In genomic region chr3:170868577-170869239, GRCh38 we compare ENCODE assay signal across 8 cellular contexts. TPM values are rescaled to one million over a fixed set of nuclear protein-coding genes. Genes with fewer than 3 reads are reported as not detected.
DNase-seq lines count a peak whose midpoint lies in the region; ATAC-seq and TF ChIP-seq lines count a peak whose summit lies in the region.

No MANE protein-coding gene starts in this region.

- peaks cover 22% of the 10 kb centered on the region for H3K4me1 ChIP-seq in A673 (ENCODE audit: insufficient read depth, low read length, poor library complexity, severe bottlenecking)
- peaks cover 29% of the 10 kb centered on the region for H3K4me1 ChIP-seq in body of pancreas
- H3K4me1 ChIP-seq in mononuclear cell (ENCODE audit: insufficient read depth, low read length) = peaks cover 33% of the 10 kb centered on the region

- H3K9me3 ChIP-seq in A673 (ENCODE audit: low read depth, low read length, poor library complexity, severe bottlenecking) (no peaks in the 10 kb centered on the region), body of pancreas (no peaks in the 10 kb centered on the region), mononuclear cell (ENCODE audit: low read depth, low read length) (no peaks in the 10 kb centered on the region)

- H3K36me3 ChIP-seq in A673 (ENCODE audit: insufficient read depth, low read length, poor library complexity, severe bottlenecking) (peaks cover 36% of the 10 kb centered on the region), body of pancreas (replicated peaks in 1 of 2; ENCODE audit: insufficient read depth in 1 of 2, low read depth in 2 of 2) (peaks cover 0 to 15% of the 10 kb centered on the region in 2 donors)

- DNase-seq in A673 (ENCODE audit: low spot score) (no peak), body of pancreas (no peak), KG1 (lab: John Stamatoyannopoulos, UW) (no peak), NCI-H187 treated with DMSO at 0.1 percent for 48 hours (lab: John Stamatoyannopoulos, UW) (no peak), NCI-H2081 treated with DMSO at 0.1 percent for 48 hours (lab: John Stamatoyannopoulos, UW) (no peak)

- peak overlapping the region; percentile 93 to 99 (median 96) for H3K4me3 Mint-ChIP-seq in IgD-negative memory B cell

- CTCF ChIA-PET in A673 (lab: Charles Lee) = no interaction called here

- H3K27me3 ChIP-seq in A673 (replicated peaks; ENCODE audit: insufficient read depth, low read depth, low read length, poor library complexity) = no peaks in the 10 kb centered on the region
- H3K27me3 ChIP-seq in body of pancreas = no peaks in the 10 kb centered on the region
- no peaks in the 10 kb centered on the region for H3K27me3 ChIP-seq in mononuclear cell (ENCODE audit: insufficient read depth, low read length)

- ATAC-seq in body of pancreas (no peak), GM19023 (IDR thresholded peaks at IDR 0.05; ENCODE audit: unreplicated experiment) (no peak)

- intact Hi-C loops in A673 (cut with micrococcal nuclease; ENCODE audit: unreplicated experiment) = no loop called here
- intact Hi-C loops in body of pancreas (cut with DNase I) = no loop called here

- BruUV-seq in A673 (replicated peaks; lab: Mats Ljungman, UMichigan) = no TSS peak

- H3K27ac ChIP-seq in A673 (ENCODE audit: low read depth, low read length, poor library complexity, severe bottlenecking) (peak overlapping the region; percentile 92), body of pancreas (peak overlapping the region in 3 of 4 donors; percentile 82 to 94 (median 84))

- peaks cover 11 to 21% (median 14%) of the 10 kb centered on the region in 3 donors for H3K4me1 Mint-ChIP-seq in IgD-negative memory B cell

- TF ChIP-seq POLR2A in body of pancreas (IDR thresholded peaks at IDR 0.05) = no peak

- H3K9me3 Mint-ChIP-seq in IgD-negative memory B cell = no peaks in the 10 kb centered on the region

- POLR2A ChIA-PET in A673 (lab: Charles Lee; ENCODE audit: low non-redundant PET) = interaction anchor here (0.7 kb wide), 2 partner anchors 657 to 962 kb away, joined by 10 to 12 read pairs; no protein-coding TSS in a partner anchor

- H3K27me3 Mint-ChIP-seq in IgD-negative memory B cell = no peaks in the 10 kb centered on the region

- WGBS in body of pancreas, 2 donors = 74 to 75% methylated on average over 9 of the region's 9 CpGs

- H3K4me3 ChIP-seq in A673 (ENCODE audit: low read depth, low read length, poor library complexity, severe bottlenecking) (peak overlapping the region; percentile 76), body of pancreas (peak overlapping the region in 1 of 2 donors; percentile 56), mononuclear cell (ENCODE audit: low read length) (peak overlapping the region; percentile 71)

- peak overlapping the region; percentile 84 to 98 (median 89) for H3K27ac Mint-ChIP-seq in IgD-negative memory B cell

- peaks cover 3% of the 10 kb centered on the region for H3K36me3 Mint-ChIP-seq in IgD-negative memory B cell

- TF ChIP-seq CTCF in A673 (conservative IDR thresholded peaks at IDR 0.05; ENCODE audit: low read depth, low read length) (no peak), body of pancreas (IDR thresholded peaks at IDR 0.05) (no peak)

RNA-seq across cellular contexts. Expression of gene RPL22L1, which starts 1.3 kb away (rescaled TPM):
- 31.3 and 41.5 TPM in 2 replicates for total RNA-seq in A673 (2021)
- 86.6 TPM for polyA plus RNA-seq in IgD-negative memory B cell
- total RNA-seq in body of pancreas = 10 to 100 TPM; 26.0 to 61.2 TPM
- total RNA-seq in mononuclear cell = 131 TPM

RNA-seq across cellular contexts. Expression of gene EIF5A2, which starts 39.7 kb away (rescaled TPM):
- total RNA-seq in A673 (2021) (18.3 and 20.6 TPM in 2 replicates), body of pancreas (1 to 10 TPM in 1 of 2 donors, under 1 TPM in 1; 0.99 to 1.8 TPM), mononuclear cell (3.4 TPM)
- polyA plus RNA-seq in IgD-negative memory B cell = 5.9 TPM
